8 cellular contexts compared by ENCODE assay signal in the genomic region with DNA sequence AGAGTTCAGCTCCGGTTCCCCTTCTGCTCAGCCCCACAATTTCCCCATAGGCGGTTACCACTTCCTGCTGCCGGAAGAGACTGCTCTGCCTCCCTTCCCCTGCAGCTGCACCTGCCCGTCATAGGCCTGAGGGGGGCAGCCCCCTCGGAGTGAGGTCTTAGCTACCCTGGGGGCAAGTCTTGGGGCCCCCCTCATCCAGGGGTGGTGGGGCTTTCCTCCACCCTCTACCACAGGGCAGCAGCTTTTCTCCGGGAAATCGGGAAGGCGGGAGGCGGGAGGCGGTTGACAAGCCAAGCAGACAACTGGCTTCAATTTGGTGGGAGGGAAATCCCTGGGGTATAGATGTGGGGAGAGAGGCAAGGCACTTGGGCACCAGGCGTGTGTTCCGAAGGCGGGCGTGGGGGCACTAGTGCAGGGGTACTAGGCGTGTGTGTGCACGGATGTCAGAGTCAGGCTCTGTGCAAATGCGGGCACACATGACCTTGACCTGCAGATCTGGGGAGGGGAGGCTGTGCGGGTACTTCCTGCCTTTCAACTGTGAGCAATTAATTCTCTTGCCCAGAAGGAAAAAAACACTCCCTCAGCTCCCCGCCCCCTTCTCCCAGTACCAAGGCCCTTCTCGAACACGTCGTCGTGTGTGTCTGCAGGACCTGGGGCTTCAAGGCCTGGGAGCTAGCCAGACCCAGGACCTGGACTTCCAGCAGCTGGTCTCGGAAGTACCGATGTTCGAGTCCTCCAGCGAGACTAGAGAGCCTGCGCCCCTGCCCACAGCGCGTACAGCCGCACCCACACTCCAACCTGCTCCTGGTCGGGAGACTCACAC. TPM values are rescaled to one million over a fixed set of nuclear protein-coding genes. Genes with fewer than 3 reads are reported as not detected.
DNase-seq lines count a peak whose midpoint lies in the region; ATAC-seq and TF ChIP-seq lines count a peak whose summit lies in the region.

No MANE protein-coding gene starts in this region.

- no peak for TF ChIP-seq CTCF in endodermal cell (conservative IDR thresholded peaks at IDR 0.05)
- TF ChIP-seq CTCF in stomach (IDR thresholded peaks at IDR 0.05): no peak

- H3K4me3 ChIP-seq in endodermal cell (ENCODE audit: low read length) (peak overlapping the region; percentile 82), stomach (peak overlapping the region; percentile 45 to 59 (median 56))

- no peak for TF ChIP-seq EP300 in stomach (IDR thresholded peaks at IDR 0.05)

- peaks cover 41% of the 10 kb centered on the region for H3K4me1 Mint-ChIP-seq in activated CD4-positive, alpha-beta memory T cell treated with anti-CD3 and anti-CD28 coated beads, Interleukin-2, amount 10 ng/mL, durations not matched to agents 7 days and 5 days
- H3K4me1 Mint-ChIP-seq in endodermal cell (peaks cover 6% of the 10 kb centered on the region), naive B cell (peaks cover 51 to 70% (median 56%) of the 10 kb centered on the region in 3 donors)

- peak overlapping the region; percentile 80 for H3K4me3 Mint-ChIP-seq in activated CD4-positive, alpha-beta memory T cell treated with anti-CD3 and anti-CD28 coated beads, Interleukin-2, amount 10 ng/mL, durations not matched to agents 7 days and 5 days
- H3K4me3 Mint-ChIP-seq in endodermal cell (peak overlapping the region; percentile 71), naive B cell (peak overlapping the region; percentile 87 to 97 (median 95))

- H3K36me3 ChIP-seq in endodermal cell (ENCODE audit: control insufficient read depth, insufficient read depth, low read length) (peaks cover 5% of the 10 kb centered on the region), stomach (peaks cover 4 to 29% (median 24%) of the 10 kb centered on the region in 4 donors)

- DNase-seq in NCI-H526 (lab: John Stamatoyannopoulos, UW) (peak; percentile 50 to 79), endodermal cell (no peak), naive B cell (peak; percentile 93), stomach (peak; percentile 57)
- DNase-seq in activated CD4-positive, alpha-beta memory T cell treated with anti-CD3 and anti-CD28 coated beads, Interleukin-2, amount 10 ng/mL, durations not matched to agents 7 days and 5 days: peak; percentile 81

- no peaks in the 10 kb centered on the region for H3K27me3 Mint-ChIP-seq in activated CD4-positive, alpha-beta memory T cell treated with anti-CD3 and anti-CD28 coated beads, Interleukin-2, amount 10 ng/mL, durations not matched to agents 7 days and 5 days
- H3K27me3 Mint-ChIP-seq in endodermal cell (ENCODE audit: insufficient read depth): no peaks in the 10 kb centered on the region
- no peaks in the 10 kb centered on the region for H3K27me3 Mint-ChIP-seq in naive B cell

- H3K27ac ChIP-seq in endodermal cell (ENCODE audit: low read depth, low read length) (peak overlapping the region; percentile 94), stomach (peak overlapping the region; percentile 95 to 98 (median 96))

- no peaks in the 10 kb centered on the region for H3K4me1 ChIP-seq in endodermal cell (ENCODE audit: control insufficient read depth, insufficient read depth, low read length)
- H3K4me1 ChIP-seq in stomach: peaks cover 7 to 65% (median 52%) of the 10 kb centered on the region in 4 donors

- peak overlapping the region; percentile 97 for H3K27ac Mint-ChIP-seq in activated CD4-positive, alpha-beta memory T cell treated with anti-CD3 and anti-CD28 coated beads, Interleukin-2, amount 10 ng/mL, durations not matched to agents 7 days and 5 days
- peak overlapping the region; percentile 86 for H3K27ac Mint-ChIP-seq in endodermal cell
- peak overlapping the region; percentile 99 to 100 (median 100) for H3K27ac Mint-ChIP-seq in naive B cell

- intact Hi-C loops in stomach (cut with DNase I; ENCODE audit: low total_unique reads): no loop called here

- 10 to 28% methylated on average over 7 to 26 of the region's 32 CpGs for WGBS in endodermal cell (ENCODE audit: insufficient coverage in 1 of 2, insufficient read length in 1 of 2), 2 experiments
- WGBS in stomach, 5 donors: 4 to 44% (median 23%) methylated on average over 24 to 32 of the region's 32 CpGs; no CpG with 5 or more reads in 1 of the 5 donors

- H3K9me3 ChIP-seq in endodermal cell (ENCODE audit: control insufficient read depth, low read length) (no peaks in the 10 kb centered on the region), stomach (no peaks in the 10 kb centered on the region)

- no peaks in the 10 kb centered on the region for H3K27me3 ChIP-seq in endodermal cell (ENCODE audit: control insufficient read depth, insufficient read depth, low read length, poor library complexity, severe bottlenecking)
- peaks cover 0 to 9% (median 0%) of the 10 kb centered on the region in 3 donors for H3K27me3 ChIP-seq in stomach

- H3K9ac ChIP-seq in endodermal cell (ENCODE audit: extremely low read depth, low read length, poor library complexity, severe bottlenecking): peak overlapping the region; percentile 79

- H3K36me3 Mint-ChIP-seq in activated CD4-positive, alpha-beta memory T cell treated with anti-CD3 and anti-CD28 coated beads, Interleukin-2, amount 10 ng/mL, durations not matched to agents 7 days and 5 days (ENCODE audit: low read depth): peaks cover 47% of the 10 kb centered on the region
- H3K36me3 Mint-ChIP-seq in endodermal cell (ENCODE audit: low read depth) (peaks cover 12% of the 10 kb centered on the region), naive B cell (peaks cover 0 to 11% of the 10 kb centered on the region in 2 donors)

- ATAC-seq in GM18505 (IDR thresholded peaks at IDR 0.05; ENCODE audit: unreplicated experiment): peak; percentile 34
- ATAC-seq in HG02981 (IDR thresholded peaks at IDR 0.05; ENCODE audit: unreplicated experiment): peak; percentile 45
- ATAC-seq in naive B cell (ENCODE audit: low read depth in 2 of 2): peak; percentile 56 to 61
- no peak for ATAC-seq in GM18520 (IDR thresholded peaks at IDR 0.05; ENCODE audit: unreplicated experiment)

- H3K9me3 Mint-ChIP-seq in activated CD4-positive, alpha-beta memory T cell treated with anti-CD3 and anti-CD28 coated beads, Interleukin-2, amount 10 ng/mL, durations not matched to agents 7 days and 5 days: no peaks in the 10 kb centered on the region
- H3K9me3 Mint-ChIP-seq in endodermal cell (peaks cover 70% of the 10 kb centered on the region), naive B cell (no peaks in the 10 kb centered on the region)

- no peak for TF ChIP-seq POLR2A in GM18505 (IDR thresholded peaks at IDR 0.05; ENCODE audit: borderline replicate concordance, extremely low read depth, insufficient read depth, insufficient read length)
- no peak for TF ChIP-seq POLR2A in stomach (IDR thresholded peaks at IDR 0.05)

- POLR2A ChIA-PET in activated CD4-positive, alpha-beta memory T cell treated with anti-CD3 and anti-CD28 coated beads, Interleukin-2, amount 10 ng/mL, durations not matched to agents 7 days and 5 days (lab: Charles Lee): interaction anchor here (1.0 to 9.6 kb wide), 18 partner anchors 8 to 621 kb away, joined by 3 to 201 read pairs (median 6); partner anchors contain the start of genes HCFC1, IDH3G, IKBKG and L1CAM

- CTCF ChIA-PET in activated CD4-positive, alpha-beta memory T cell treated with anti-CD3 and anti-CD28 coated beads, Interleukin-2, amount 10 ng/mL, durations not matched to agents 7 days and 5 days (lab: Charles Lee): interaction anchor here (1.0 to 10.4 kb wide), 6 partner anchors 21 to 485 kb away, joined by 3 to 148 read pairs (median 4); partner anchors contain the start of genes HCFC1 and RENBP

RNA-seq across cellular contexts. Expression of gene ARHGAP4, which starts 1.0 kb away (rescaled TPM):
- 100 to 1,000 TPM; 262 to 267 TPM for total RNA-seq in activated CD4-positive, alpha-beta memory T cell treated with anti-CD3 and anti-CD28 coated beads, Interleukin-2, amount 10 ng/mL, durations not matched to agents 7 days and 5 days
- total RNA-seq in endodermal cell (10 to 100 TPM; 56.0 to 65.0 TPM), stomach (10 to 100 TPM; 18.5 to 93.9 (median 67.7) TPM)
- 10.5 TPM for polyA plus RNA-seq in endodermal cell (2013, experiment 1 of 2)
- polyA plus RNA-seq in endodermal cell (2013, experiment 2 of 2): 10.0 TPM
- polyA plus RNA-seq in naive B cell (ENCODE audit: low read depth in 6 of 6) (100 to 1,000 TPM in 2 of 6 donors, 10 to 100 TPM in 4; 71.5 to 147 (median 83.5) TPM), stomach (10 to 100 TPM; 24.9 to 35.5 (median 25.2) TPM)

RNA-seq across cellular contexts. Expression of gene NAA10, which starts 7.8 kb away (rescaled TPM):
- 10 to 100 TPM; 63.1 to 63.7 TPM for total RNA-seq in activated CD4-positive, alpha-beta memory T cell treated with anti-CD3 and anti-CD28 coated beads, Interleukin-2, amount 10 ng/mL, durations not matched to agents 7 days and 5 days
- total RNA-seq in endodermal cell: 10 to 100 TPM; 91.6 to 99.3 TPM
- 99.4 TPM for polyA plus RNA-seq in endodermal cell (2013, experiment 1 of 2)
- polyA plus RNA-seq in endodermal cell (2013, experiment 2 of 2): 86.3 TPM
- 10 to 100 TPM; 52.6 to 98.7 (median 61.0) TPM for polyA plus RNA-seq in naive B cell (ENCODE audit: low read depth in 6 of 6)
- 10 to 100 TPM; 23.2 to 63.8 (median 35.6) TPM for total RNA-seq in stomach
- polyA plus RNA-seq in stomach: 100 to 1,000 TPM; 114 to 161 (median 125) TPM

RNA-seq across cellular contexts. Expression of gene RENBP, which starts 17.4 kb away (rescaled TPM):
- 10 to 100 TPM; 12.1 to 12.8 TPM for total RNA-seq in activated CD4-positive, alpha-beta memory T cell treated with anti-CD3 and anti-CD28 coated beads, Interleukin-2, amount 10 ng/mL, durations not matched to agents 7 days and 5 days
- 10 to 100 TPM; 12.0 to 17.5 TPM for total RNA-seq in endodermal cell
- polyA plus RNA-seq in endodermal cell (2013, experiment 1 of 2): 9.5 TPM
- polyA plus RNA-seq in endodermal cell (2013, experiment 2 of 2): 7.5 TPM
- 1 to 10 TPM in 4 of 6 donors, under 1 TPM in 2; 0.68 to 3.8 (median 1.7) TPM for polyA plus RNA-seq in naive B cell (ENCODE audit: low read depth in 6 of 6)
- total RNA-seq in stomach: 1 to 10 TPM in 2 of 5 donors, not detected in 3; 2.3 to 8.3 TPM
- 10 to 100 TPM in 1 of 3 donors, 1 to 10 TPM in 2; 4.4 to 12.7 (median 8.1) TPM for polyA plus RNA-seq in stomach

RNA-seq across cellular contexts. Expression of gene AVPR2, which starts 22.6 kb away (rescaled TPM):
- not detected for total RNA-seq in activated CD4-positive, alpha-beta memory T cell treated with anti-CD3 and anti-CD28 coated beads, Interleukin-2, amount 10 ng/mL, durations not matched to agents 7 days and 5 days
- not detected for total RNA-seq in endodermal cell
- polyA plus RNA-seq in endodermal cell (2013, experiment 1 of 2): not detected
- not detected for polyA plus RNA-seq in endodermal cell (2013, experiment 2 of 2)
- polyA plus RNA-seq in naive B cell (ENCODE audit: low read depth in 6 of 6): under 1 TPM in 1 of 6 donors, not detected in 5; 0.25 TPM
- under 1 TPM in 1 of 5 donors, not detected in 4; 0.37 TPM for total RNA-seq in stomach
- 1 to 10 TPM in 2 of 3 donors, under 1 TPM in 1; 0.19 to 1.4 (median 1.1) TPM for polyA plus RNA-seq in stomach

RNA-seq across cellular contexts. Expression of gene L1CAM, which starts 41.1 kb away (rescaled TPM):
- 1 to 10 TPM; 4.2 to 5.2 TPM for total RNA-seq in activated CD4-positive, alpha-beta memory T cell treated with anti-CD3 and anti-CD28 coated beads, Interleukin-2, amount 10 ng/mL, durations not matched to agents 7 days and 5 days
- total RNA-seq in endodermal cell (10 to 100 TPM in 1 of 2 donors, 1 to 10 TPM in 1; 7.5 to 29.0 TPM), stomach (10 to 100 TPM in 1 of 5 donors, 1 to 10 TPM in 3, under 1 TPM in 1; under 0.01 to 19.1 (median 2.8) TPM)
- 42.4 TPM for polyA plus RNA-seq in endodermal cell (2013, experiment 1 of 2)
- 36.6 TPM for polyA plus RNA-seq in endodermal cell (2013, experiment 2 of 2)
- polyA plus RNA-seq in naive B cell (ENCODE audit: low read depth in 6 of 6) (1 to 10 TPM in 5 of 6 donors, not detected in 1; 1.1 to 2.1 (median 1.2) TPM), stomach (1 to 10 TPM in 1 of 3 donors, under 1 TPM in 2; 0.62 to 3.1 (median 0.76) TPM)
